In the genomic region with DNA sequence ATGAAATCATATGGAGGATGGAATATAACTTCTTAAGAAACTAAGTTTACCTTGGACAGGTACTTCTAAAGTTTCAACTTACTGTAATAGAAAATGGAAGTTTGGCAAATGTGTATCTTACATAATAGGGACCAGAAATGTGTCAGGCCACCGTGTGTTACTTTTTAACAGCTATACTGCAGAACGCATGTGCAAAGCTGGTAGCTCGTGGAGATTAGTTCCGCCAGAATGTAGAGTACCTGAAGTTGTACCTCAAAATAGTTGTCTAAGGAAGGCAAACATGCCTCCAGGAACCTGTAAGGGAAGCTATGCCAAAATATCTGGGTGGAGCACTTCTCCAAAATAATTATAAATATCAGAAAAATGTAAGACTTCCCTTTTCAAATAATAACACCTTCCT, we compare ENCODE assay signal across 1 cellular context.
TF ChIP-seq lines count a peak whose summit lies in the region.

No MANE protein-coding gene starts in this region.

TF ChIP-seq in HepG2, 621 proteins besides CTCF, POLR2A, EP300 and RAD21 (continued from another document):
- TF ChIP-seq, protein P1, sequence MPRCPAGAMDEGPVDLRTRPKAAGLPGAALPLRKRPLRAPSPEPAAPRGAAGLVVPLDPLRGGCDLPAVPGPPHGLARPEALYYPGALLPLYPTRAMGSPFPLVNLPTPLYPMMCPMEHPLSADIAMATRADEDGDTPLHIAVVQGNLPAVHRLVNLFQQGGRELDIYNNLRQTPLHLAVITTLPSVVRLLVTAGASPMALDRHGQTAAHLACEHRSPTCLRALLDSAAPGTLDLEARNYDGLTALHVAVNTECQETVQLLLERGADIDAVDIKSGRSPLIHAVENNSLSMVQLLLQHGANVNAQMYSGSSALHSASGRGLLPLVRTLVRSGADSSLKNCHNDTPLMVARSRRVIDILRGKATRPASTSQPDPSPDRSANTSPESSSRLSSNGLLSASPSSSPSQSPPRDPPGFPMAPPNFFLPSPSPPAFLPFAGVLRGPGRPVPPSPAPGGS (CRISPR knock-in tag; IDR thresholded peaks at IDR 0.05) = no peak
- TF ChIP-seq, protein P2, sequence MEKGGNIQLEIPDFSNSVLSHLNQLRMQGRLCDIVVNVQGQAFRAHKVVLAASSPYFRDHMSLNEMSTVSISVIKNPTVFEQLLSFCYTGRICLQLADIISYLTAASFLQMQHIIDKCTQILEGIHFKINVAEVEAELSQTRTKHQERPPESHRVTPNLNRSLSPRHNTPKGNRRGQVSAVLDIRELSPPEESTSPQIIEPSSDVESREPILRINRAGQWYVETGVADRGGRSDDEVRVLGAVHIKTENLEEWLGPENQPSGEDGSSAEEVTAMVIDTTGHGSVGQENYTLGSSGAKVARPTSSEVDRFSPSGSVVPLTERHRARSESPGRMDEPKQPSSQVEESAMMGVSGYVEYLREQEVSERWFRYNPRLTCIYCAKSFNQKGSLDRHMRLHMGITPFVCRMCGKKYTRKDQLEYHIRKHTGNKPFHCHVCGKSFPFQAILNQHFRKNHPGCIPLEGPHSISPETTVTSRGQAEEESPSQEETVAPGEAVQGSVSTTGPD (CRISPR knock-in tag; IDR thresholded peaks at IDR 0.05) = no peak
